Comparison of ENCODE assay signal across 8 cellular contexts in the genomic region with DNA sequence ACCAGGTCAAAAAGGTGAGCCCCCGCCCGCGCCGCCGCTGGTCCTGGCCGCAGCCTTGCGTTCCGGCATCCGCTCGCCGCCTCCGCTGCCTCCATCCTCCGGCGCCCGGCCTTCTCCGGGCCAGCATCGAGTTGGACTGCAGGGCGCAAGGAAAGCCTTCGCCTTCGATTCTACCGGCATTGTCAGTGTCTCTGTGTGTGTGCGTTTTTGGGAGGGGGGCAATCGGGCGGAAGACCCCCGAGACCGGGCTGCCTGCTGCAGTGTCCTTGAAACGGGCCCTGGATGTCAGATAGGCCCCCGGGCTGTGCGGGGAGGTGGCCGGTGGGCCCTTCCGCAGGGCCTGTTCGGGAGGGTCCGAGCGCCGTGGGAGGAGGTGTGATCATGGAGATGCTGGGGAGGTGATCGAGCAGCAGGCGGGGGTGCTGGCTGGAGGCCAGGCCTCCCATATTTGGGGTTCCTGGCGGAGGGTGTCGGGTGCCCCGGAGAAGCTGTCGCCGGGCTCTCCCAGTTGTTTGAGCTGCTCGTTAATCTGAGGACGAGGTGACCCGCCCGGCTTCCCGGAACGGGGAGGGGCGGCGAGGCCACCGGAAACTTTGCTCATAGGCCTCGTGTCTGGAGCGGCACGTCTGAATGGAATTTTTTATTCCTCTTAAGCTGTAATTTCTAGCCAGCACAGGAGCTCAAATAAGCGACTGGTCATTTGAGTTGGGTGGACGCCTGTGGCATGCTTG. TPM values are rescaled to one million over a fixed set of nuclear protein-coding genes. Genes with fewer than 3 reads are reported as not detected.
A peak's percentile ranks its signal among the peaks of the same experiment; 100 is the strongest.
DNase-seq lines count a peak whose midpoint lies in the region; ATAC-seq, FAIRE-seq and TF ChIP-seq lines count a peak whose summit lies in the region.

No MANE protein-coding gene starts in this region.

- no peak for FAIRE-seq in small intestine (lab: Jason Lieb, UNC)

- H3K9me2 ChIP-seq in hepatocyte (replicated peaks; ENCODE audit: insufficient read depth) = no peaks in the 10 kb centered on the region

- H3K4me1 ChIP-seq in hepatocyte (ENCODE audit: insufficient read depth) = peaks cover 38% of the 10 kb centered on the region
- no peaks in the 10 kb centered on the region for H3K4me1 ChIP-seq in small intestine (ENCODE audit: control insufficient read depth in 2 of 2, insufficient read depth in 1 of 2, low read depth in 1 of 2, low read length in 1 of 2)

- no peaks in the 10 kb centered on the region for H3K27me3 Mint-ChIP-seq in T-helper 2 cell treated with Interferon-gamma antibody and Interleukin-4, amounts not matched to agents 5 μg/mL and 100 μg/mL, for 36 hours (ENCODE audit: low read depth)

- peaks cover 42% of the 10 kb centered on the region for H3K4me1 Mint-ChIP-seq in T-helper 2 cell treated with Interferon-gamma antibody and Interleukin-4, amounts not matched to agents 5 μg/mL and 100 μg/mL, for 36 hours (ENCODE audit: low read depth)

- H2AFZ ChIP-seq in hepatocyte = peak overlapping the region; percentile 72

- H3K36me3 ChIP-seq in hepatocyte (replicated peaks; ENCODE audit: insufficient read depth, low read depth) (no peaks in the 10 kb centered on the region), small intestine (ENCODE audit: control insufficient read depth in 2 of 2, insufficient read depth in 2 of 2, low read length in 2 of 2) (no peaks in the 10 kb centered on the region)

- peak overlapping the region; percentile 79 for H3K27ac ChIP-seq in hepatocyte
- peak overlapping the region; percentile 32 to 89 for H3K27ac ChIP-seq in small intestine (ENCODE audit: low read depth in 1 of 2, low read length in 1 of 2)

- peaks cover 54% of the 10 kb centered on the region for H3K79me2 ChIP-seq in hepatocyte

- ATAC-seq in HG03103 (IDR thresholded peaks at IDR 0.05; ENCODE audit: low read depth, unreplicated experiment) = peak; percentile 9

- DNase-seq in SKM-1 treated with dmso at 0.1 percent for 144 hours (lab: John Stamatoyannopoulos, UW; ENCODE audit: unreplicated experiment) (peak; percentile 20), SKM-1 (lab: John Stamatoyannopoulos, UW; ENCODE audit: unreplicated experiment) (no peak), anterior cingulate cortex (lab: John Stamatoyannopoulos, UW) (peak in 31 of 58 donors; percentile 14 to 73 (median 31)), hepatocyte (ENCODE audit: low spot score) (peak; percentile 71), small intestine (peak; percentile 46), cortex of kidney (lab: John Stamatoyannopoulos, UW) (no peak)
- peak; percentile 80 for DNase-seq in T-helper 2 cell treated with Interferon-gamma antibody and Interleukin-4, amounts not matched to agents 5 μg/mL and 100 μg/mL, for 36 hours (ENCODE audit: low spot score)

- peak overlapping the region; percentile 98 for H3K4me3 ChIP-seq in hepatocyte
- H3K4me3 ChIP-seq in small intestine (ENCODE audit: low read depth in 1 of 2, low read length in 2 of 2) = peak overlapping the region; percentile 63 to 94

- H4K20me1 ChIP-seq in hepatocyte (ENCODE audit: insufficient read depth, poor library complexity, severe bottlenecking) = peaks cover 13% of the 10 kb centered on the region

- under 1% methylated on average over 56 of the region's 56 CpGs for WGBS in hepatocyte (ENCODE audit: low lambda C conversion rate, missing lambda C conversion rate)
- WGBS in small intestine, 3 donors = 1 to 2% (median 2%) methylated on average over 51 to 56 of the region's 56 CpGs

- no peaks in the 10 kb centered on the region for H3K9me3 ChIP-seq in hepatocyte (ENCODE audit: low read depth)
- H3K9me3 ChIP-seq in small intestine (ENCODE audit: control insufficient read depth, low read depth) = no peaks in the 10 kb centered on the region

- H3K9me3 Mint-ChIP-seq in T-helper 2 cell treated with Interferon-gamma antibody and Interleukin-4, amounts not matched to agents 5 μg/mL and 100 μg/mL, for 36 hours = no peaks in the 10 kb centered on the region

- no peaks in the 10 kb centered on the region for H3K27me3 ChIP-seq in hepatocyte
- H3K27me3 ChIP-seq in small intestine (ENCODE audit: control insufficient read depth in 2 of 2, insufficient read depth in 2 of 2, low read length in 2 of 2) = no peaks in the 10 kb centered on the region

- H3K4me2 ChIP-seq in hepatocyte = peak overlapping the region; percentile 92

- peaks cover 17% of the 10 kb centered on the region for H3K36me3 Mint-ChIP-seq in T-helper 2 cell treated with Interferon-gamma antibody and Interleukin-4, amounts not matched to agents 5 μg/mL and 100 μg/mL, for 36 hours (ENCODE audit: low read depth)

- no peak for TF ChIP-seq CTCF in hepatocyte (IDR thresholded peaks at IDR 0.05; ENCODE audit: poor library complexity)

- H3K4me3 Mint-ChIP-seq in T-helper 2 cell treated with Interferon-gamma antibody and Interleukin-4, amounts not matched to agents 5 μg/mL and 100 μg/mL, for 36 hours = peak overlapping the region; percentile 97

- H3K27ac Mint-ChIP-seq in T-helper 2 cell treated with Interferon-gamma antibody and Interleukin-4, amounts not matched to agents 5 μg/mL and 100 μg/mL, for 36 hours = peak overlapping the region; percentile 94

RNA-seq across cellular contexts. Expression of gene HK1, which starts 40.9 kb away (rescaled TPM):
- 24.3 and 31.1 TPM in 2 replicates for total RNA-seq in hepatocyte
- polyA plus RNA-seq in hepatocyte = 42.5 and 55.4 TPM in 2 replicates
- polyA plus RNA-seq in small intestine = 10 to 100 TPM in 1 of 3 donors, 1 to 10 TPM in 2; 3.8 to 21.8 (median 10.0) TPM

Comparison
In these comparisons a context has a peak if more than half of its experiments do, and no peak if none do; other contexts are left out.
1. DNase-seq: peak in SKM-1 treated with dmso at 0.1 percent for 144 hours (single experiment), T-helper 2 cell treated with Interferon-gamma antibody and Interleukin-4, amounts not matched to agents 5 μg/mL and 100 μg/mL, for 36 hours (single experiment), anterior cingulate cortex (31 of 58), hepatocyte (single experiment) and small intestine (single experiment); none in SKM-1 (single experiment) and cortex of kidney (single experiment).